ENCODE assay signal across 23 cellular contexts in the genomic region with DNA sequence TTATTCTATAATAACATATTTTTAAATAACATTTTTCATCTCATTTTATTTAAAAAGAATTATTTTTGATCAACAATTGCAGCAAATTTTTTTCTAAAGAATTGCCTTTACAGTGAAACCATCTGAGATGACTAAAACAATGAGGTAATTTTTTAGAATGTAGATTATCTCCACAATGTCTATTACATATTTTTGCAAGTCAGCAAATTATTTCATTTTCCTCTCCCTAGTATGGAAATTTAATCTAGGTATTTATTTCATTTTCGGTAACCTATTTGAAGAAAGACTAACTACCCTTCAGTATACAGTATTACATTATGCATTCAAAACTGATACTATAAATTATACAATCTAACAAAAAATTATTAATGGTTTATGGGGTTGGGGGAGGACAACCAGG.
DNase-seq lines count a peak whose midpoint lies in the region; ATAC-seq, FAIRE-seq and TF ChIP-seq lines count a peak whose summit lies in the region.
"Had no signal": no experiment of that assay in that cellular context is flagged by ENCODE, and none has a peak within 500 bp of the region (broad histone marks: within the 10 kb centered on the region; RNA-seq: fewer than 3 reads in every experiment).

No MANE protein-coding gene starts in this region.

- H2BK15ac ChIP-seq in IMR-90 (ENCODE audit: low read depth, low read length) (no peak overlapping the region), H1 (ENCODE audit: low read length) (no peak overlapping the region)

- H3K27me3 ChIP-seq in IMR-90 (ENCODE audit: control insufficient read depth, insufficient read depth, low read length) (no peaks in the 10 kb centered on the region), H1 (replicated peaks in 1 of 4; ENCODE audit: control insufficient read depth in 3 of 4, extremely low read depth in 1 of 4, insufficient read depth in 3 of 4, low read length in 3 of 4) (no peaks in the 10 kb centered on the region)
- H3K27me3 ChIP-seq: BE2C; BLaER1 treated with 17β-estradiol and CSF1 and Interleukin-3, amounts not matched to agents 10 nM and 100 nM had no signal

- no peak overlapping the region for H3K4ac ChIP-seq in IMR-90 (ENCODE audit: low read depth, low read length)
- no peak overlapping the region for H3K4ac ChIP-seq in H1 (replicated peaks; ENCODE audit: insufficient read length, low read depth, low read length)

- no peak for ATAC-seq in A549
- ATAC-seq in IMR-90 (ENCODE audit: low read depth): no peak
- no peak for ATAC-seq in HG03175 (IDR thresholded peaks at IDR 0.05; ENCODE audit: unreplicated experiment)
- ATAC-seq: GM23338 had no signal

- in situ Hi-C loops in IMR-90 (cut with MboI; ENCODE audit: low sequenced_read_pairs): no loop called here

- intact Hi-C loops in IMR-90 (cut with micrococcal nuclease): no loop called here

- H3K14ac ChIP-seq in IMR-90 (replicated peaks; ENCODE audit: low read depth, low read length) (no peak overlapping the region), H1 (ENCODE audit: insufficient read length) (no peak overlapping the region)

- H3K27ac ChIP-seq in A549: no peak overlapping the region
- no peak overlapping the region for H3K27ac ChIP-seq in IMR-90 (ENCODE audit: insufficient read depth, low read length)
- no peak overlapping the region for H3K27ac ChIP-seq in H1 (ENCODE audit: low read depth, low read length)
- H3K27ac ChIP-seq: BLaER1 treated with 17β-estradiol and CSF1 and Interleukin-3, amounts not matched to agents 10 nM and 100 nM had no signal

- H3K23me2 ChIP-seq in H1 (ENCODE audit: low read depth, low read length): no peaks in the 10 kb centered on the region; the same call in 1 of the 2 replicates

- TF ChIP-seq EP300 in A549 (IDR thresholded peaks at IDR 0.05) (no peak), H1 (IDR thresholded peaks at IDR 0.05; ENCODE audit: borderline replicate concordance in 1 of 2, low read depth in 2 of 2, low read length in 2 of 2) (no peak)

- no peak overlapping the region for H3K18ac ChIP-seq in IMR-90 (ENCODE audit: low read depth, low read length)
- H3K18ac ChIP-seq in H1 (ENCODE audit: extremely low read depth, low read length): no peak overlapping the region

- H4K8ac ChIP-seq in IMR-90 (ENCODE audit: low read depth in 2 of 2, low read length in 2 of 2): no peak overlapping the region
- H4K8ac ChIP-seq in H1 (ENCODE audit: extremely low read depth, insufficient read depth, low read length): no peak overlapping the region

- no peak overlapping the region for H2BK5ac ChIP-seq in IMR-90 (ENCODE audit: low read depth, low read length, poor library complexity, severe bottlenecking)
- H2BK5ac ChIP-seq in H1 (ENCODE audit: low read depth, low read length): no peak overlapping the region

- H3K4me1 ChIP-seq in A549 (no peaks in the 10 kb centered on the region), IMR-90 (ENCODE audit: control insufficient read depth, insufficient read depth, low read length) (no peaks in the 10 kb centered on the region), H1 (replicated peaks in 1 of 4; ENCODE audit: control insufficient read depth in 3 of 4, insufficient read depth in 4 of 4, low read length in 3 of 4) (no peaks in the 10 kb centered on the region)
- H3K4me1 ChIP-seq: BE2C; BLaER1 treated with 17β-estradiol and CSF1 and Interleukin-3, amounts not matched to agents 10 nM and 100 nM; HAP-1 had no signal

- dilution Hi-C loops in IMR-90 (cut with HindIII; ENCODE audit: low sequenced_read_pairs, unreplicated experiment): no loop called here

- no peaks in the 10 kb centered on the region for H3K79me1 ChIP-seq in IMR-90 (ENCODE audit: low read depth in 1 of 2, low read length in 2 of 2)
- no peaks in the 10 kb centered on the region for H3K79me1 ChIP-seq in H1 (ENCODE audit: low read depth, low read length)

- H4K20me1 ChIP-seq in IMR-90 (ENCODE audit: insufficient read depth, low read length) (no peaks in the 10 kb centered on the region), H1 (replicated peaks in 1 of 2; ENCODE audit: control insufficient read depth in 1 of 2, insufficient read depth in 2 of 2, low read length in 2 of 2) (no peaks in the 10 kb centered on the region)
- H4K20me1 ChIP-seq: BLaER1 treated with 17β-estradiol and CSF1 and Interleukin-3, amounts not matched to agents 10 nM and 100 nM had no signal

- TF ChIP-seq CTCF in A549 (IDR thresholded peaks at IDR 0.05) (no peak), IMR-90 (conservative IDR thresholded peaks at IDR 0.05; ENCODE audit: low read depth, low read length) (no peak), H1 (IDR thresholded peaks at IDR 0.05; ENCODE audit: control extremely low read depth in 1 of 3, insufficient read depth in 1 of 3, low read depth in 1 of 3, low read length in 3 of 3) (no peak)

- H3K4me2 ChIP-seq in A549 (no peak overlapping the region), IMR-90 (ENCODE audit: low read depth, low read length) (no peak overlapping the region), H1 (ENCODE audit: insufficient read depth in 1 of 2, low read depth in 2 of 2, low read length in 2 of 2) (no peak overlapping the region)
- H3K4me2 ChIP-seq: BLaER1 treated with 17β-estradiol and CSF1 and Interleukin-3, amounts not matched to agents 10 nM and 100 nM; GM23338 had no signal

- TF ChIP-seq RAD21 in A549 (conservative IDR thresholded peaks at IDR 0.05 in 1 of 2, IDR thresholded peaks at IDR 0.05 in 1 of 2): no peak
- TF ChIP-seq RAD21 in IMR-90 (IDR thresholded peaks at IDR 0.05; ENCODE audit: low read length): no peak
- no peak for TF ChIP-seq RAD21 in H1 (IDR thresholded peaks at IDR 0.05 in 1 of 2, conservative IDR thresholded peaks at IDR 0.05 in 1 of 2; ENCODE audit: low read depth in 2 of 2, low read length in 2 of 2)

- no peak overlapping the region for H3K4me3 ChIP-seq in A549
- no peak overlapping the region for H3K4me3 ChIP-seq in IMR-90 (ENCODE audit: insufficient read depth, low read depth, low read length)
- no peak overlapping the region for H3K4me3 ChIP-seq in H1 (ENCODE audit: extremely low read depth in 1 of 4, insufficient read depth in 2 of 4, low read depth in 3 of 4, low read length in 4 of 4)
- H3K4me3 ChIP-seq: BLaER1 treated with 17β-estradiol and CSF1 and Interleukin-3, amounts not matched to agents 10 nM and 100 nM; GM23338; HAP-1 had no signal

- no peak overlapping the region for H2AK5ac ChIP-seq in IMR-90 (ENCODE audit: low read depth, low read length)
- no peak overlapping the region for H2AK5ac ChIP-seq in H1 (ENCODE audit: low read depth, low read length)

- H3K9me1 ChIP-seq in IMR-90 (ENCODE audit: insufficient read depth, low read length): no peaks in the 10 kb centered on the region

- no TSS peak for BruUV-seq in IMR-90 (replicated peaks; lab: Mats Ljungman, UMichigan)

- CTCF ChIA-PET in A549 (lab: Yijun Ruan, JAX) (no interaction called here), IMR-90 (lab: Yijun Ruan, JAX) (no interaction called here), H1 (lab: Charles Lee; ENCODE audit: partially characterized antibody) (interaction anchor here (1.0 to 1.1 kb wide), 2 partner anchors 9 to 43 kb away, joined by 3 to 5 read pairs; no protein-coding TSS in a partner anchor)

- 60% methylated on average over 1 of the region's 1 CpG for WGBS in A549 (ENCODE audit: missing lambda C conversion rate)
- WGBS in IMR-90 (ENCODE audit: extremely low coverage in 2 of 2, insufficient read length in 1 of 2), 2 experiments: no CpG with 5 or more reads among the region's 1 CpG
- 0% methylated on average over 1 of the region's 1 CpG; no CpG with 5 or more reads in 1 of the 2 experiments for WGBS in H1 (ENCODE audit: extremely low coverage in 1 of 2, insufficient coverage in 1 of 2, insufficient read length in 1 of 2, insufficient replicate concordance in 2 of 2, low coverage in 1 of 2, low lambda C conversion rate in 2 of 2, missing lambda C conversion rate in 1 of 2), 2 experiments

- DNase-seq in A549 (ENCODE audit: low read depth in 1 of 2, low spot score in 1 of 2) (no peak), IMR-90 (no peak), H1 (ENCODE audit: low read depth in 1 of 2, low spot score in 2 of 2) (no peak), ureter (ENCODE audit: low spot score) (no peak), RKO (ENCODE audit: low spot score) (no peak)
- DNase-seq: ACHN; AML-193; BE2C; CD4-positive, alpha-beta T cell; CD8-positive, alpha-beta memory T cell; DMS 273 treated with DMSO at 0.1 percent for 48 hours; DMS79; EL; GF-D8; HFFc6 had no signal

- H3K23ac ChIP-seq in IMR-90 (ENCODE audit: low read depth, low read length) (no peak overlapping the region), H1 (ENCODE audit: insufficient read length) (no peak overlapping the region)

- H2BK20ac ChIP-seq in IMR-90 (ENCODE audit: low read depth, low read length) (no peak overlapping the region), H1 (ENCODE audit: low read length) (no peak overlapping the region)

- H2BK120ac ChIP-seq in IMR-90 (ENCODE audit: low read depth, low read length) (no peak overlapping the region), H1 (replicated peaks; ENCODE audit: low read depth, low read length) (no peak overlapping the region)

- H3K9ac ChIP-seq in IMR-90 (ENCODE audit: low read depth, low read length) (no peak overlapping the region), H1 (replicated peaks in 1 of 4; ENCODE audit: extremely low read depth in 1 of 4, low read depth in 3 of 4, low read length in 3 of 4) (no peak overlapping the region)
- H3K9ac ChIP-seq: BLaER1 treated with 17β-estradiol and CSF1 and Interleukin-3, amounts not matched to agents 10 nM and 100 nM had no signal

- H3K9me3 ChIP-seq in A549 (no peaks in the 10 kb centered on the region), IMR-90 (ENCODE audit: control insufficient read depth, insufficient read depth, low read length) (0 out of 2 replicates have a peak, but pooled peaks cover 4% of the 10 kb centered on the region), H1 (ENCODE audit: insufficient read depth in 2 of 2, low read depth in 1 of 2, low read length in 1 of 2) (no peaks in the 10 kb centered on the region; a peak in 1 of 4 replicates)
- H3K9me3 ChIP-seq: BE2C; BLaER1 treated with 17β-estradiol and CSF1 and Interleukin-3, amounts not matched to agents 10 nM and 100 nM; HAP-1 had no signal

- H3K56ac ChIP-seq in IMR-90 (ENCODE audit: extremely low read depth, insufficient read depth, low read length) (no peak overlapping the region), H1 (replicated peaks; ENCODE audit: insufficient read length, low read depth, low read length) (no peak overlapping the region)

- no peaks in the 10 kb centered on the region for H3K36me3 ChIP-seq in IMR-90 (ENCODE audit: control insufficient read depth, insufficient read depth, low read length)
- H3K36me3 ChIP-seq in H1 (ENCODE audit: control insufficient read depth in 2 of 4, insufficient read depth in 4 of 4, low read length in 3 of 4): no peaks in the 10 kb centered on the region
- H3K36me3 ChIP-seq: BE2C; BLaER1 treated with 17β-estradiol and CSF1 and Interleukin-3, amounts not matched to agents 10 nM and 100 nM; HAP-1 had no signal

- H3K79me2 ChIP-seq in H1 (ENCODE audit: control insufficient read depth in 1 of 2, insufficient read depth in 2 of 2, low read length in 2 of 2): no peaks in the 10 kb centered on the region

- no peak overlapping the region for H2BK12ac ChIP-seq in H1 (ENCODE audit: low read depth, low read length)

- TF ChIP-seq POLR2A in A549 (IDR thresholded peaks at IDR 0.05; ENCODE audit: low read length): no peak
- TF ChIP-seq POLR2A in IMR-90 (IDR thresholded peaks at IDR 0.05; ENCODE audit: low read depth, low read length): no peak
- no peak for TF ChIP-seq POLR2A in H1 (IDR thresholded peaks at IDR 0.05; ENCODE audit: control extremely low read depth in 1 of 2, low read depth in 2 of 2, low read length in 2 of 2)

- H4K5ac ChIP-seq in IMR-90 (ENCODE audit: low read depth, low read length): no peak overlapping the region
- no peak overlapping the region for H4K5ac ChIP-seq in H1 (ENCODE audit: insufficient read length, low read depth, low read length)

- H4K91ac ChIP-seq in IMR-90 (ENCODE audit: insufficient read depth, low read depth, low read length) (no peak overlapping the region), H1 (replicated peaks; ENCODE audit: insufficient read length, low read length) (no peak overlapping the region)

- POLR2A ChIA-PET in A549 (lab: Yijun Ruan, JAX): no interaction called here
- POLR2A ChIA-PET in IMR-90 (lab: Charles Lee; ENCODE audit: unreplicated experiment): no interaction called here
- POLR2A ChIA-PET in H1 (lab: Charles Lee; ENCODE audit: partially characterized antibody): interaction anchor here (0.7 kb wide), 1 partner anchor 1090 kb away, joined by 3 read pairs; no protein-coding TSS in a partner anchor

- no peak overlapping the region for H2AK9ac ChIP-seq in IMR-90 (replicated peaks; ENCODE audit: low read depth, low read length, poor library complexity)

- FAIRE-seq in A549 (lab: Jason Lieb, UNC) (no peak), H1 (lab: Jason Lieb, UNC) (no peak)
- FAIRE-seq: D721Med, GM12891, GM18507, H54 had no signal

- H2AFZ ChIP-seq in IMR-90 (replicated peaks; ENCODE audit: low read length, poor library complexity): no peak overlapping the region
- no peak overlapping the region for H2AFZ ChIP-seq in H1 (ENCODE audit: low read length)
- H2AFZ ChIP-seq: GM23338 had no signal

Comparison
In these comparisons a context has a peak if more than half of its experiments do, and no peak if none do; other contexts are left out.
1. Of the 18 proteins assayed by ChIP-seq in both H1 and A549: peak only in H1: none; only in A549: none; in both: MAFK; in neither: 17.